Comparison of ENCODE assay signal across 11 cellular contexts in genomic region chr13:28429685-28430290, GRCh38.
A peak's percentile ranks its signal among the peaks of the same experiment; 100 is the strongest.
DNase-seq lines count a peak whose midpoint lies in the region; ATAC-seq, FAIRE-seq and TF ChIP-seq lines count a peak whose summit lies in the region.
"Had no signal": no experiment of that assay in that cellular context is flagged by ENCODE, and none has a peak within 500 bp of the region (broad histone marks: within the 10 kb centered on the region; RNA-seq: fewer than 3 reads in every experiment).

No MANE protein-coding gene starts in this region.

- peaks cover 9% of the 10 kb centered on the region for H3K36me3 Mint-ChIP-seq in endodermal cell (ENCODE audit: low read depth)
- no peaks in the 10 kb centered on the region for H3K36me3 Mint-ChIP-seq in Calu3 (ENCODE audit: insufficient read depth, unreplicated experiment)
- peaks cover 5% of the 10 kb centered on the region for H3K36me3 Mint-ChIP-seq in glutamatergic neuron (ENCODE audit: unreplicated experiment)

- TF ChIP-seq CTCF in endodermal cell (conservative IDR thresholded peaks at IDR 0.05): no peak
- TF ChIP-seq CTCF in Calu3 (IDR thresholded peaks at IDR 0.05; ENCODE audit: unreplicated experiment): no peak
- no peak for TF ChIP-seq CTCF in glutamatergic neuron (IDR thresholded peaks at IDR 0.05; ENCODE audit: partially characterized antibody, unreplicated experiment)

- peak; percentile 88 for FAIRE-seq in GM12892 (lab: Jason Lieb, UNC)

- intact Hi-C loops in Calu3 (cut with micrococcal nuclease; ENCODE audit: unreplicated experiment): no loop called here

- BruUV-seq in Calu3 (replicated peaks; lab: Mats Ljungman, UMichigan): no TSS peak

- CTCF ChIA-PET in Calu3 (lab: Charles Lee): no interaction called here

- H3K4me1 Mint-ChIP-seq in endodermal cell (peaks cover 41% of the 10 kb centered on the region), Calu3 (ENCODE audit: low read depth, unreplicated experiment) (no peaks in the 10 kb centered on the region), glutamatergic neuron (ENCODE audit: low read depth, unreplicated experiment) (peaks cover 6% of the 10 kb centered on the region)

- no peaks in the 10 kb centered on the region for H3K27me3 ChIP-seq in endodermal cell (ENCODE audit: control insufficient read depth, insufficient read depth, low read length, poor library complexity, severe bottlenecking)

- no peak overlapping the region for H3K9ac ChIP-seq in endodermal cell (ENCODE audit: extremely low read depth, low read length, poor library complexity, severe bottlenecking)

- no peak overlapping the region for H3K4me3 ChIP-seq in endodermal cell (ENCODE audit: low read length)

- peak; percentile 95 for ATAC-seq in GM21515 (IDR thresholded peaks at IDR 0.05; ENCODE audit: unreplicated experiment)
- peak; percentile 95 for ATAC-seq in HG03378 (IDR thresholded peaks at IDR 0.05; ENCODE audit: unreplicated experiment)

- H3K27ac ChIP-seq in endodermal cell (ENCODE audit: low read depth, low read length): no peak overlapping the region

- H3K27ac Mint-ChIP-seq in endodermal cell (peak overlapping the region; percentile 88), Calu3 (ENCODE audit: unreplicated experiment) (no peak overlapping the region), glutamatergic neuron (ENCODE audit: unreplicated experiment) (no peak overlapping the region)

- no peaks in the 10 kb centered on the region for H3K9me3 ChIP-seq in endodermal cell (ENCODE audit: control insufficient read depth, low read length)

- TF ChIP-seq POLR2A in GM12892 (IDR thresholded peaks at IDR 0.05; ENCODE audit: low read depth, low read length): peak; percentile 37; the same call in 1 of the 2 replicates

- no peaks in the 10 kb centered on the region for H3K4me1 ChIP-seq in endodermal cell (ENCODE audit: control insufficient read depth, insufficient read depth, low read length)

- no peaks in the 10 kb centered on the region for H3K9me3 Mint-ChIP-seq in endodermal cell
- H3K9me3 Mint-ChIP-seq in Calu3 (ENCODE audit: low read depth, unreplicated experiment): no peaks in the 10 kb centered on the region
- H3K9me3 Mint-ChIP-seq in glutamatergic neuron (ENCODE audit: unreplicated experiment): no peaks in the 10 kb centered on the region

- WGBS in endodermal cell (ENCODE audit: insufficient coverage in 1 of 2, insufficient read length in 1 of 2), 2 experiments: 31 to 35% methylated on average over 2 to 10 of the region's 10 CpGs

- no peak for DNase-seq in GM12892 (ENCODE audit: insufficient read length)
- peak; percentile 86 for DNase-seq in endodermal cell
- no peak for DNase-seq in activated CD4-positive, alpha-beta T cell treated with anti-CD3 and anti-CD28 coated beads, Interleukin-2, amount 50 U/mL, for 4 hours
- DNase-seq in Kasumi-1 (lab: John Stamatoyannopoulos, UW): no peak
- no peak for DNase-seq in Calu3
- no peak for DNase-seq in glutamatergic neuron
- DNase-seq: activated naive CD4-positive, alpha-beta T cell; EL; OCI-M1 had no signal

- H3K4me3 Mint-ChIP-seq in endodermal cell: no peak overlapping the region
- no peak overlapping the region for H3K4me3 Mint-ChIP-seq in Calu3 (ENCODE audit: low read depth, unreplicated experiment)
- no peak overlapping the region for H3K4me3 Mint-ChIP-seq in glutamatergic neuron (ENCODE audit: unreplicated experiment)

- H3K36me3 ChIP-seq in endodermal cell (ENCODE audit: control insufficient read depth, insufficient read depth, low read length): no peaks in the 10 kb centered on the region

- no peaks in the 10 kb centered on the region for H3K27me3 Mint-ChIP-seq in endodermal cell (ENCODE audit: insufficient read depth)
- H3K27me3 Mint-ChIP-seq in Calu3 (ENCODE audit: unreplicated experiment): peaks cover 28% of the 10 kb centered on the region
- peaks cover 2% of the 10 kb centered on the region for H3K27me3 Mint-ChIP-seq in glutamatergic neuron (ENCODE audit: unreplicated experiment)
